Comparison of ENCODE assay signal across 8 cellular contexts in the genomic region with DNA sequence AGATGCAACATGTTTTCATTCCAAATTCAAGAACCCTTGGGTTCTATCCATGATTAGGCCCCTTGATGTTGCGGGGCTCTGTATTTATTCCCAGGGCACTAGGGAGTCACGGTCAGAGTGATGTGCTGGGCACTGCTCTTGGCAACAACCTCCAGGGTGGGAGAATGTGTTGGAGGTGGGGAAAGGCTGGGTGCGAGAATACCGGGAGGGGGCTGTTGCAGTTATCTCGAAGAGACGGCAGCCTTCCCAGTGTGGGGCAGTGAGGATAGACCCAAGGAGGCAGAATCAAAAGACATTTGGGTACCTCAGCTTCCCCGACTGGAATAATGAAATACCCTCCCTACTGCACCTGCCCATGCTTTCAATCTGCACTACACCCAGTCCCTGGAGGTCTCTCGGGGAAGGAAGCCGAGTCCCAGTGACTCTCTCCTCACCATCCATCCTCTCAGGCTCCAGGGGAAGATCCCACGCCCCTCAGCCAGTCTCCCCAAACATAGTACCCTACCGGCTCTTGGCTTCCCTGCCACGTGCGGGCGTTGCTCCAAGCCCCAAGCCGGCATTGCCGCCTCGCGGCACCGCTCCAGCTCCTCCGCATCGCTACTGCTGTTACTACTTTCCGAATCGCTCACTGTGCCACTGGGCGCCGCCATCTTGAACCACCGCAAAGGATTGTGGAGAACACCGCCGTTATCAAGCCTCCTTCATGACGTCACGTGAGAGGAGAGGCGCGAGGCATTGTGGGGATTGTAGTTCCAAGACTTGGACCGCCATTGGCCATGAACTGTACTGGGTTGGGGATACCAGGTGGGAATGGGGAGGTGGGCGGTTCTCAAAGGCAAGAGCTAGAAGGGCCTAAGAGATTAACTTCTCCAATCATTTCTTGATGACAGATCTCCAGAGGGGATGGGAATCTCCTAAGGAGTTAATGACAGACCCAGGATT. TPM values are rescaled to one million over a fixed set of nuclear protein-coding genes. Genes with fewer than 3 reads are reported as not detected.
DNase-seq lines count a peak whose midpoint lies in the region; ATAC-seq lines count a peak whose summit lies in the region.

A gene with protein sequence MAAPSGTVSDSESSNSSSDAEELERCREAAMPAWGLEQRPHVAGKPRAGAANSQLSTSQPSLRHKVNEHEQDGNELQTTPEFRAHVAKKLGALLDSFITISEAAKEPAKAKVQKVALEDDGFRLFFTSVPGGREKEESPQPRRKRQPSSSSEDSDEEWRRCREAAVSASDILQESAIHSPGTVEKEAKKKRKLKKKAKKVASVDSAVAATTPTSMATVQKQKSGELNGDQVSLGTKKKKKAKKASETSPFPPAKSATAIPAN (minus strand): TSS at position 663 of the 942 bp plus-strand sequence. CDS start 13 bp downstream, at position 650.

- peaks cover 7% of the 10 kb centered on the region for H3K36me3 Mint-ChIP-seq in memory B cell

- DNase-seq in COLO829 (ENCODE audit: low spot score), result peak; percentile 93
- DNase-seq in HT-29 (ENCODE audit: low spot score), result peak; percentile 95
- peak; percentile 67 for DNase-seq in NK-92 treated with Interleukin-12 subunit alpha and Interleukin-12 subunit beta, amount 100 ng/mL, for 24 hours (lab: John Stamatoyannopoulos, UW)
- peak; percentile 81 to 88 for DNase-seq in activated CD8-positive, alpha-beta memory T cell treated with anti-CD3 and anti-CD28 coated beads for 1 hour (ENCODE audit: extremely low read depth in 1 of 2, low read depth in 1 of 2)
- peak; percentile 81 to 88 (median 83) for DNase-seq in effector memory CD4-positive, alpha-beta T cell
- peak; percentile 87 to 90 for DNase-seq in memory B cell (ENCODE audit: low spot score in 2 of 2)
- DNase-seq in stimulated activated CD8-positive, alpha-beta memory T cell treated with anti-CD3 and anti-CD28 coated beads, Interleukin-12 subunit alpha, Interleukin-12 subunit beta, amount 100 ng/mL, for 1 hour (ENCODE audit: low read depth), result peak; percentile 86

- no peaks in the 10 kb centered on the region for H3K9me3 ChIP-seq in effector memory CD4-positive, alpha-beta T cell (ENCODE audit: control insufficient read depth, low read length)

- ATAC-seq in GM21360 (IDR thresholded peaks at IDR 0.05; ENCODE audit: unreplicated experiment) (peak; percentile 91), memory B cell (ENCODE audit: low read depth) (peak; percentile 100)

- H3K27me3 ChIP-seq in effector memory CD4-positive, alpha-beta T cell (replicated peaks; ENCODE audit: control insufficient read depth, insufficient read depth, low read length, poor library complexity, severe bottlenecking), result no peaks in the 10 kb centered on the region

- peaks cover 17% of the 10 kb centered on the region for H3K36me3 ChIP-seq in effector memory CD4-positive, alpha-beta T cell (ENCODE audit: control insufficient read depth, insufficient read depth, low read length)

- H3K27me3 Mint-ChIP-seq in memory B cell, result no peaks in the 10 kb centered on the region

- H3K9me3 Mint-ChIP-seq in memory B cell, result no peaks in the 10 kb centered on the region

- peaks cover 15% of the 10 kb centered on the region for H3K4me1 Mint-ChIP-seq in memory B cell

- H3K27ac Mint-ChIP-seq in memory B cell, result peak within 1 kb of the TSS; percentile 92

- peak within 1 kb of the TSS; percentile 83 for H3K4me3 ChIP-seq in effector memory CD4-positive, alpha-beta T cell (ENCODE audit: insufficient read depth, low read depth, low read length, poor library complexity, severe bottlenecking)

- H3K4me1 ChIP-seq in effector memory CD4-positive, alpha-beta T cell (ENCODE audit: control insufficient read depth, insufficient read depth, low read length, poor library complexity, severe bottlenecking), result peaks cover 7% of the 10 kb centered on the region

- H3K4me3 Mint-ChIP-seq in memory B cell, result peak within 1 kb of the TSS; percentile 91

- peak within 1 kb of the TSS; percentile 76 for H3K27ac ChIP-seq in effector memory CD4-positive, alpha-beta T cell (ENCODE audit: insufficient read depth, low read length, poor library complexity, severe bottlenecking)

RNA-seq across cellular contexts. Expression of the gene that starts here (rescaled TPM):
- total RNA-seq in HT-29 (2014; rRNA removed; shearing (Covaris generic)), result 10.9 and 18.9 TPM in 2 replicates

Comparison
In these comparisons a context has a peak if more than half of its experiments do, and no peak if none do; other contexts are left out.
1. Peak in every context shown above with its lines: DNase-seq, ATAC-seq, H3K4me3 ChIP-seq and H3K27ac ChIP-seq.